ENCODE assay signal across 8 cellular contexts in the genomic region with DNA sequence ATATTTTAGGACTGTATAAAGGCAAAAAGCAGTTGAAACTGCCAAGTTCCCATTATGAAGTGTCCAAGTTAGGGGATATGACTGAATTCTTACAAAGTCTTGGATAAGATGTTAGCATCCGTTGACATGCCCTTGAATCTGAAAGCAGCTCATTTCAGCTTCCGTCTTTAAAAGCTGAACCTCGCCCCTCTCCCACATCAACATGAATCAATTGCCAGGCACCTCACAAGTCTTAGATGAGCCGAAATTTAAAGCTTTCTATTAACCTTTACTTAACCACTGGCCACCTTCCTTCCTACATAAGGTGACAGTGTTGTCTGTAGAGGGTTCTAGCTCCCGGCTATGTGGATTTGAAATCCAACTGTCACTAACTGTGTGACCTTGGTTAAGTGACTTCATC. TPM values are rescaled to one million over a fixed set of nuclear protein-coding genes. Genes with fewer than 3 reads are reported as not detected.
DNase-seq lines count a peak whose midpoint lies in the region; ATAC-seq, FAIRE-seq and TF ChIP-seq lines count a peak whose summit lies in the region.

No MANE protein-coding gene starts in this region.

- TF ChIP-seq CTCF in AG04450 (IDR thresholded peaks at IDR 0.05; ENCODE audit: low read depth, low read length): no peak
- TF ChIP-seq CTCF in ascending aorta (IDR thresholded peaks at IDR 0.05): no peak
- TF ChIP-seq CTCF in HepG2 (CRISPR knock-in tag; IDR thresholded peaks at IDR 0.05): no peak
- no peak for TF ChIP-seq CTCF in thyroid gland (IDR thresholded peaks at IDR 0.05)

- H3K27me3 ChIP-seq in AG04450 (ENCODE audit: control insufficient read depth, insufficient read depth, low read length) (no peaks in the 10 kb centered on the region), HUES48 (ENCODE audit: control insufficient read depth, insufficient read depth, low read length) (no peaks in the 10 kb centered on the region), ascending aorta (no peaks in the 10 kb centered on the region), HepG2 (ENCODE audit: control insufficient read depth in 1 of 2, insufficient read depth in 2 of 2, low read length in 2 of 2) (no peaks in the 10 kb centered on the region; a peak in 1 of 5 replicates), thyroid gland (no peaks in the 10 kb centered on the region)

- H3K9me3 ChIP-seq in AG04450 (ENCODE audit: control insufficient read depth, insufficient read depth, low read length): no peaks in the 10 kb centered on the region
- H3K9me3 ChIP-seq in HUES48 (ENCODE audit: control insufficient read depth, insufficient read depth, low read length): no peaks in the 10 kb centered on the region
- H3K9me3 ChIP-seq in ascending aorta: no peaks in the 10 kb centered on the region
- no peaks in the 10 kb centered on the region for H3K9me3 ChIP-seq in HepG2 (ENCODE audit: low read length)
- H3K9me3 ChIP-seq in thyroid gland: no peaks in the 10 kb centered on the region

- peaks cover 10% of the 10 kb centered on the region; the same call in 1 of the 2 replicates for H3K36me3 ChIP-seq in HUES48 (ENCODE audit: control insufficient read depth, insufficient read depth, low read length)
- no peaks in the 10 kb centered on the region for H3K36me3 ChIP-seq in ascending aorta
- peaks cover 1 to 6% of the 10 kb centered on the region in 2 experiments; a peak in 3 of 5 replicates for H3K36me3 ChIP-seq in HepG2 (replicated peaks in 1 of 2; ENCODE audit: control insufficient read depth in 1 of 2, insufficient read depth in 2 of 2, low read length in 2 of 2)
- no peaks in the 10 kb centered on the region for H3K36me3 ChIP-seq in thyroid gland

- H3K9ac ChIP-seq in HUES48 (ENCODE audit: low read depth, low read length): peak overlapping the region; percentile 91
- H3K9ac ChIP-seq in HepG2 (ENCODE audit: insufficient read depth, low read depth, low read length): peak overlapping the region; percentile 94

- TSS peak; percentile 60 for BruUV-seq in HepG2 (replicated peaks; lab: Mats Ljungman, UMichigan)

- CTCF ChIA-PET in AG04450 (lab: Charles Lee) (no interaction called here), HepG2 (lab: Yijun Ruan, JAX; ENCODE audit: low intra/inter-chr PET ratio, low total read pairs) (no interaction called here)

- no peak for TF ChIP-seq POLR2A in HepG2 (IDR thresholded peaks at IDR 0.05; ENCODE audit: insufficient read depth in 1 of 2, low read depth in 2 of 2, low read length in 2 of 2)
- TF ChIP-seq POLR2A in thyroid gland (IDR thresholded peaks at IDR 0.05): no peak

- intact Hi-C loops in ascending aorta (cut with DNase I): loop anchor here (5.0 to 10.0 kb wide), 4 partner anchors 127 to 1027 kb away; a partner anchor contains a TSS
- intact Hi-C loops in HepG2 (cut with micrococcal nuclease; ENCODE audit: unreplicated experiment): loop anchor here (5.0 kb wide), 1 partner anchor 86 kb away; no protein-coding TSS in a partner anchor
- intact Hi-C loops in thyroid gland (cut with DNase I): no loop called here

- peaks cover 61% of the 10 kb centered on the region for H3K79me2 ChIP-seq in HepG2 (ENCODE audit: insufficient read depth, low read length)

- no peak for ATAC-seq in HepG2
- ATAC-seq in HG03095 (IDR thresholded peaks at IDR 0.05; ENCODE audit: unreplicated experiment): no peak
- no peak for ATAC-seq in GM19467 (IDR thresholded peaks at IDR 0.05; ENCODE audit: unreplicated experiment)

- peaks cover 26% of the 10 kb centered on the region for H3K4me1 ChIP-seq in HUES48 (ENCODE audit: control insufficient read depth, insufficient read depth, low read length)
- H3K4me1 ChIP-seq in ascending aorta: peaks cover 0 to 27% of the 10 kb centered on the region in 2 donors
- H3K4me1 ChIP-seq in HepG2 (ENCODE audit: insufficient read depth, low read length): peaks cover 60% of the 10 kb centered on the region
- H3K4me1 ChIP-seq in thyroid gland: peaks cover 34 to 38% of the 10 kb centered on the region in 2 donors

- in situ Hi-C loops in HepG2 (cut with HindIII; ENCODE audit: extremely low pct_ligation_motif_present, low pct_unique_long_range_greater_than_20kb): loop anchor here (5.0 kb wide), 1 partner anchor 86 kb away; no protein-coding TSS in a partner anchor

- no peak overlapping the region for H2AFZ ChIP-seq in HepG2 (ENCODE audit: low read length)

- H4K20me1 ChIP-seq in HepG2 (ENCODE audit: insufficient read depth, low read length): peaks cover 56% of the 10 kb centered on the region

- 0% methylated on average over 5 of the region's 5 CpGs for WGBS in HepG2 (ENCODE audit: low lambda C conversion rate)
- 7 to 10% methylated on average over 5 of the region's 5 CpGs for whole genome bisulfite sequencing in thyroid gland, 2 donors

- H3K4me3 ChIP-seq in AG04450 (ENCODE audit: low read depth, low read length) (peak overlapping the region; percentile 96), HUES48 (ENCODE audit: low read depth, low read length) (peak overlapping the region; percentile 90), ascending aorta (peak overlapping the region; percentile 86 to 97), HepG2 (replicated peaks in 1 of 3; ENCODE audit: insufficient read depth in 1 of 3, low read depth in 2 of 3, low read length in 3 of 3) (peak overlapping the region; percentile 86 to 96 (median 96)), thyroid gland (replicated peaks in 1 of 3) (peak overlapping the region in 2 of 3 donors; percentile 92 to 99)

- TF ChIP-seq EP300 in HepG2 (IDR thresholded peaks at IDR 0.05; ENCODE audit: low read depth in 2 of 2, low read length in 2 of 2): no peak
- TF ChIP-seq EP300 in HepG2 (CRISPR knock-in tag; IDR thresholded peaks at IDR 0.05; ENCODE audit: borderline replicate concordance): no peak

- H3K27ac ChIP-seq in AG04450 (ENCODE audit: low read depth, low read length) (no peak overlapping the region), HUES48 (ENCODE audit: low read depth, low read length) (no peak overlapping the region), ascending aorta (peak overlapping the region in 1 of 2 donors; percentile 87), HepG2 (ENCODE audit: extremely low read length, insufficient read depth, low read length) (peak overlapping the region; percentile 87), thyroid gland (peak overlapping the region in 1 of 3 donors; percentile 87)

- DNase-seq in AG04450 (ENCODE audit: low read depth, low spot score): no peak
- DNase-seq in ascending aorta (ENCODE audit: low spot score in 2 of 2): peak in 1 of 2 donors; percentile 47
- no peak for DNase-seq in HepG2 (ENCODE audit: low spot score)
- no peak for DNase-seq in thyroid gland
- DNase-seq in NCI-H146 treated with DMSO at 0.1 percent for 48 hours (lab: John Stamatoyannopoulos, UW; ENCODE audit: unreplicated experiment): no peak

- no peak for TF ChIP-seq RAD21 in HepG2 (CRISPR knock-in tag; IDR thresholded peaks at IDR 0.05)

- peak overlapping the region; percentile 78 for H3K4me2 ChIP-seq in HepG2 (ENCODE audit: low read depth, low read length)

- FAIRE-seq in HepG2 (lab: Jason Lieb, UNC): peak; percentile 50

- POLR2A ChIA-PET in AG04450 (lab: Yijun Ruan, JAX) (interaction anchor here (0.6 kb wide), 1 partner anchor 844 kb away, joined by 5 read pairs; no protein-coding TSS in a partner anchor), HepG2 (lab: Yijun Ruan, JAX) (interaction anchor here (1.3 kb wide), 1 partner anchor 9 kb away, joined by 3 read pairs; no protein-coding TSS in a partner anchor)

RNA-seq across cellular contexts. Expression of a gene that starts 1.3 kb away (rescaled TPM):
- polyA plus RNA-seq in AG04450 (2011; rRNA removed) (112 and 167 TPM in 2 replicates), HepG2 (2011; rRNA removed) (133 and 178 TPM in 2 replicates)
- polyA minus RNA-seq in AG04450 (2011; rRNA and poly(A)+ RNA removed): 66.0 and 90.2 TPM in 2 replicates
- total RNA-seq in ascending aorta (39.8 TPM), HepG2 (2016; rRNA removed; fragmentation: Illumina TruSeq; extraction: Trizol) (187 and 277 TPM in 2 replicates), thyroid gland (100 to 1,000 TPM in 3 of 4 donors, 10 to 100 TPM in 1; 85.3 to 154 (median 118) TPM)
- total RNA-seq in HepG2 (2016; cell fraction: cytosol; rRNA removed; fragmentation: Illumina TruSeq; extraction: Trizol; ENCODE audit: low read depth): 112 and 117 TPM in 2 replicates
- total RNA-seq in HepG2 (2016; cell fraction: insoluble cytoplasmic fraction; rRNA removed; fragmentation: Illumina TruSeq; extraction: Trizol): 187 and 271 TPM in 2 replicates
- 307 and 332 TPM in 2 replicates for total RNA-seq in HepG2 (2016; cell fraction: membrane; rRNA removed; fragmentation: Illumina TruSeq; extraction: Trizol)
- total RNA-seq in HepG2 (2016; cell fraction: nucleus; rRNA removed; fragmentation: Illumina TruSeq; extraction: Trizol): 113 and 126 TPM in 2 replicates
- 72.4 and 101 TPM in 2 replicates for polyA plus RNA-seq in HepG2 (2011; cell fraction: cytosol; rRNA removed)
- polyA plus RNA-seq in HepG2 (2011; cell fraction: nucleus; rRNA removed): 48.0 and 54.4 TPM in 2 replicates
- polyA plus RNA-seq in HepG2 (2012): 156 and 233 TPM in 2 replicates
- 144 and 159 TPM in 2 replicates for polyA plus RNA-seq in HepG2 (2016; cell fraction: cytosol; fragmentation: Illumina TruSeq; extraction: Trizol; ENCODE audit: low read depth)
- 329 and 330 TPM in 2 replicates for polyA plus RNA-seq in HepG2 (2016; cell fraction: insoluble cytoplasmic fraction; fragmentation: Illumina TruSeq; extraction: Trizol; ENCODE audit: low read depth)
- polyA plus RNA-seq in HepG2 (2016; cell fraction: membrane; fragmentation: Illumina TruSeq; extraction: Trizol; ENCODE audit: low read depth): 307 and 315 TPM in 2 replicates
- 168 and 174 TPM in 2 replicates for polyA plus RNA-seq in HepG2 (2016; cell fraction: nucleus; fragmentation: Illumina TruSeq; extraction: Trizol; ENCODE audit: insufficient read depth, low read depth)
- polyA minus RNA-seq in HepG2 (2011; rRNA and poly(A)+ RNA removed; ENCODE audit: low replicate concordance): 69.1 TPM in 2 replicates
- polyA minus RNA-seq in HepG2 (2011; cell fraction: cytosol; rRNA and poly(A)+ RNA removed): 110 and 111 TPM in 2 replicates
- polyA minus RNA-seq in HepG2 (2011; cell fraction: nucleus; rRNA and poly(A)+ RNA removed): 115 and 125 TPM in 2 replicates

RNA-seq across cellular contexts. Expression of a gene that starts 52.5 kb away (rescaled TPM):
- polyA plus RNA-seq in AG04450 (2011; rRNA removed) (6.5 and 6.9 TPM in 2 replicates), HepG2 (2011; rRNA removed) (0.88 and 1.3 TPM in 2 replicates)
- polyA minus RNA-seq in AG04450 (2011; rRNA and poly(A)+ RNA removed): 3.0 and 3.3 TPM in 2 replicates
- total RNA-seq in ascending aorta (1.3 TPM), HepG2 (2016; rRNA removed; fragmentation: Illumina TruSeq; extraction: Trizol) (0.20 and 0.49 TPM in 2 replicates), thyroid gland (1 to 10 TPM; 4.4 to 6.9 (median 4.5) TPM)
- total RNA-seq in HepG2 (2016; cell fraction: cytosol; rRNA removed; fragmentation: Illumina TruSeq; extraction: Trizol; ENCODE audit: low read depth): not detected in 2 replicates
- 0.36 and 0.54 TPM in 2 replicates for total RNA-seq in HepG2 (2016; cell fraction: insoluble cytoplasmic fraction; rRNA removed; fragmentation: Illumina TruSeq; extraction: Trizol)
- total RNA-seq in HepG2 (2016; cell fraction: membrane; rRNA removed; fragmentation: Illumina TruSeq; extraction: Trizol): 0.14 and 0.37 TPM in 2 replicates
- total RNA-seq in HepG2 (2016; cell fraction: nucleus; rRNA removed; fragmentation: Illumina TruSeq; extraction: Trizol): 0.47 and 0.53 TPM in 2 replicates
- 0.59 and 0.87 TPM in 2 replicates for polyA plus RNA-seq in HepG2 (2011; cell fraction: cytosol; rRNA removed)
- polyA plus RNA-seq in HepG2 (2011; cell fraction: nucleus; rRNA removed): 0.33 and 0.35 TPM in 2 replicates
- 0.47 and 0.50 TPM in 2 replicates for polyA plus RNA-seq in HepG2 (2012)
- 0.16 and 0.32 TPM in 2 replicates for polyA plus RNA-seq in HepG2 (2016; cell fraction: cytosol; fragmentation: Illumina TruSeq; extraction: Trizol; ENCODE audit: low read depth)
- 0.36 and 0.67 TPM in 2 replicates for polyA plus RNA-seq in HepG2 (2016; cell fraction: insoluble cytoplasmic fraction; fragmentation: Illumina TruSeq; extraction: Trizol; ENCODE audit: low read depth)
- polyA plus RNA-seq in HepG2 (2016; cell fraction: membrane; fragmentation: Illumina TruSeq; extraction: Trizol; ENCODE audit: low read depth): 0.29 TPM in 1 of 2 replicates, not detected in the other
- polyA plus RNA-seq in HepG2 (2016; cell fraction: nucleus; fragmentation: Illumina TruSeq; extraction: Trizol; ENCODE audit: insufficient read depth, low read depth): 0.49 and 0.82 TPM in 2 replicates
- polyA minus RNA-seq in HepG2 (2011; rRNA and poly(A)+ RNA removed; ENCODE audit: low replicate concordance): 0.16 and 0.64 TPM in 2 replicates
- not detected in 2 replicates for polyA minus RNA-seq in HepG2 (2011; cell fraction: cytosol; rRNA and poly(A)+ RNA removed)
- polyA minus RNA-seq in HepG2 (2011; cell fraction: nucleus; rRNA and poly(A)+ RNA removed): 0.50 TPM in 1 of 2 replicates, not detected in the other
